Comparison of ENCODE assay signal across 20 cellular contexts in the genomic region with DNA sequence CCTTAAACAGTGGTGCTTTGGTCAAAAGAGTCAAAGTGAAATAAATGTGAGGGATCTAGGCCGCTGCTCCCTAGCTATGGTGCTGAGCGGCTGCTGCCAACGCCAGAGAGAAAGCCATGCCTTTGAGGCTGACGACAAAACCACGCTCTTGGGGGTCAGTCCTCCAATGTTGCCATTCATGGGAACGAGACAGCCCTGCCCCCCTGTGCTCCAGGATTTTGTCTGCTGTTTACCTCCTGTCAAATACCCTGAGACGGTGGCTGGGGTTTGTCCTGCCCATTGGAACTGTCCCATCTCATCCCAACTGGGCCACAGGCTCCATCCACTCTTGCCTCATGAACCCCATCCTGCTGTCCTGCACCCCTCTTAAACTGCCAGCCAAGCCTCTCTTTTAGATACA.
A peak's percentile ranks its signal among the peaks of the same experiment; 100 is the strongest.
DNase-seq lines count a peak whose midpoint lies in the region; ATAC-seq and TF ChIP-seq lines count a peak whose summit lies in the region.
"Had no signal": no experiment of that assay in that cellular context is flagged by ENCODE, and none has a peak within 500 bp of the region (broad histone marks: within the 10 kb centered on the region; RNA-seq: fewer than 3 reads in every experiment).

No MANE protein-coding gene starts in this region.

- H3K4me1 Mint-ChIP-seq in neural progenitor cell (peaks cover 74% of the 10 kb centered on the region), immature natural killer cell (no peaks in the 10 kb centered on the region)

- no peaks in the 10 kb centered on the region for H4K20me1 ChIP-seq in neural progenitor cell (ENCODE audit: low read depth)

- intact Hi-C loops in left ventricle myocardium inferior (cut with micrococcal nuclease) (loop anchor here (10.0 kb wide), 1 partner anchor 64 kb away; no protein-coding TSS in a partner anchor), Right ventricle myocardium superior (cut with DNase I) (no loop called here), dorsolateral prefrontal cortex (cut with DNase I) (no loop called here)

- peaks cover 6% of the 10 kb centered on the region for H3F3A ChIP-seq in neural progenitor cell (ENCODE audit: low read depth)

- H3K27ac Mint-ChIP-seq in neural progenitor cell (peak overlapping the region; percentile 90), immature natural killer cell (no peak overlapping the region)

- H3K4me3 Mint-ChIP-seq in neural progenitor cell (peak overlapping the region; percentile 74), immature natural killer cell (no peak overlapping the region)
- H3K4me3 Mint-ChIP-seq: CD14-positive monocyte had no signal

- TF ChIP-seq CTCF in left ventricle myocardium inferior (IDR thresholded peaks at IDR 0.05; ENCODE audit: borderline replicate concordance) (no peak), dorsolateral prefrontal cortex (IDR thresholded peaks at IDR 0.05 in 54 of 56, conservative IDR thresholded peaks at IDR 0.05 in 2 of 56; ENCODE audit: low read depth in 1 of 56, partially characterized antibody in 56 of 56) (no peak), neural progenitor cell (IDR thresholded peaks at IDR 0.05) (no peak)

- H3K27me3 ChIP-seq in left ventricle myocardium inferior (ENCODE audit: low read depth) (no peaks in the 10 kb centered on the region), dorsolateral prefrontal cortex (no peaks in the 10 kb centered on the region), neural progenitor cell (no peaks in the 10 kb centered on the region)

- no peaks in the 10 kb centered on the region for H3K36me3 Mint-ChIP-seq in neural progenitor cell
- H3K36me3 Mint-ChIP-seq in immature natural killer cell = no peaks in the 10 kb centered on the region
- H3K36me3 Mint-ChIP-seq: CD14-positive monocyte had no signal

- H3K9me3 Mint-ChIP-seq in neural progenitor cell = no peaks in the 10 kb centered on the region
- no peaks in the 10 kb centered on the region for H3K9me3 Mint-ChIP-seq in immature natural killer cell

- H3K27me3 Mint-ChIP-seq in neural progenitor cell (ENCODE audit: insufficient read depth, low read depth) (peaks cover 3% of the 10 kb centered on the region), immature natural killer cell (ENCODE audit: low read depth in 3 of 3) (peaks cover 2 to 9% (median 3%) of the 10 kb centered on the region in 3 donors)

- DNase-seq in left ventricle myocardium inferior (no peak), Right ventricle myocardium superior (no peak), dorsolateral prefrontal cortex (peak in 1 of 10 donors; percentile 38), neural progenitor cell (ENCODE audit: low spot score) (no peak), substantia nigra (lab: John Stamatoyannopoulos, UW) (peak in 10 of 49 donors; percentile 25 to 77 (median 58)), immature natural killer cell (no peak)
- DNase-seq: 8988T, DMS 273 treated with DMSO at 0.1 percent for 48 hours, DND-41, IMR-90, NCI-H1417, NCI-H187, NCI-H2107, NCI-H510A treated with DMSO at 0.1 percent for 48 hours, NCI-H774, OCI-M1 had no signal

- no peaks in the 10 kb centered on the region for H3K9me3 ChIP-seq in left ventricle myocardium inferior (replicated peaks)
- no peaks in the 10 kb centered on the region for H3K9me3 ChIP-seq in neural progenitor cell (ENCODE audit: low read depth)
- H3K9me3 ChIP-seq: HAP-1 had no signal

- no peak for ATAC-seq in Right ventricle myocardium superior (ENCODE audit: poor library complexity)
- no peak for ATAC-seq in GM21723 (IDR thresholded peaks at IDR 0.05; ENCODE audit: unreplicated experiment)
- no peak for ATAC-seq in GM19467 (IDR thresholded peaks at IDR 0.05; ENCODE audit: unreplicated experiment)

- H3K4me3 ChIP-seq in left ventricle myocardium inferior = no peak overlapping the region
- no peak overlapping the region for H3K4me3 ChIP-seq in dorsolateral prefrontal cortex
- no peak overlapping the region for H3K4me3 ChIP-seq in neural progenitor cell
- H3K4me3 ChIP-seq: HAP-1 had no signal

- H3K36me3 ChIP-seq in left ventricle myocardium inferior = no peaks in the 10 kb centered on the region
- H3K36me3 ChIP-seq in neural progenitor cell = no peaks in the 10 kb centered on the region
- H3K36me3 ChIP-seq: HAP-1 had no signal

- H3K27ac ChIP-seq in left ventricle myocardium inferior (replicated peaks) (peak overlapping the region; percentile 49), dorsolateral prefrontal cortex (peak overlapping the region; percentile 31 to 100 (median 97)), neural progenitor cell (no peak overlapping the region), substantia nigra (ENCODE audit: low read depth, low read length, poor library complexity, severe bottlenecking) (peak overlapping the region; percentile 100)

- H3K4me1 ChIP-seq in left ventricle myocardium inferior = peaks cover 61% of the 10 kb centered on the region
- H3K4me1 ChIP-seq in neural progenitor cell = peaks cover 29% of the 10 kb centered on the region

- H2AFZ ChIP-seq in neural progenitor cell (replicated peaks) = no peak overlapping the region

- H3K79me2 ChIP-seq in neural progenitor cell (ENCODE audit: low read depth) = no peaks in the 10 kb centered on the region

- H3K4me2 ChIP-seq in neural progenitor cell = no peak overlapping the region

- H3K9ac ChIP-seq in neural progenitor cell = no peak overlapping the region
